In genomic region chr11:62694455-62695167, GRCh38 we compare ENCODE assay signal across 8 cellular contexts. TPM values are rescaled to one million over a fixed set of nuclear protein-coding genes. Genes with fewer than 3 reads are reported as not detected.
DNase-seq lines count a peak whose midpoint lies in the region; ATAC-seq and TF ChIP-seq lines count a peak whose summit lies in the region.

No MANE protein-coding gene starts in this region.

- H3K36me3 Mint-ChIP-seq in activated T-helper 17 cell treated with anti-CD3 and anti-CD28 coated beads, Interleukin-2, amount 50 U/mL, for 72 hours (ENCODE audit: low read depth), result peaks cover 51% of the 10 kb centered on the region

- peak; percentile 44 for DNase-seq in CMK (ENCODE audit: low read depth)
- peak; percentile 91 for DNase-seq in HT-29 (ENCODE audit: low spot score)
- peak; percentile 77 for DNase-seq in RPMI8226
- peak; percentile 88 for DNase-seq in fibroblast of the conjunctiva (ENCODE audit: low read depth)
- DNase-seq in omental fat pad (ENCODE audit: low spot score), result peak; percentile 74
- peak; percentile 54 for DNase-seq in thoracic aorta (ENCODE audit: low spot score)
- DNase-seq in cortex of kidney (lab: John Stamatoyannopoulos, UW), result no peak

- H3K27me3 ChIP-seq in thoracic aorta (replicated peaks; ENCODE audit: insufficient read depth), result no peaks in the 10 kb centered on the region

- peaks cover 5% of the 10 kb centered on the region for H3K4me1 Mint-ChIP-seq in activated T-helper 17 cell treated with anti-CD3 and anti-CD28 coated beads, Interleukin-2, amount 50 U/mL, for 72 hours

- no peak overlapping the region for H3K27ac ChIP-seq in thoracic aorta

- no peaks in the 10 kb centered on the region for H3K9me3 Mint-ChIP-seq in activated T-helper 17 cell treated with anti-CD3 and anti-CD28 coated beads, Interleukin-2, amount 50 U/mL, for 72 hours

- H3K9me3 ChIP-seq in thoracic aorta, result no peaks in the 10 kb centered on the region

- H3K27ac Mint-ChIP-seq in activated T-helper 17 cell treated with anti-CD3 and anti-CD28 coated beads, Interleukin-2, amount 50 U/mL, for 72 hours, result peak overlapping the region; percentile 9

- no peak overlapping the region for H3K4me3 Mint-ChIP-seq in activated T-helper 17 cell treated with anti-CD3 and anti-CD28 coated beads, Interleukin-2, amount 50 U/mL, for 72 hours

- TF ChIP-seq CTCF in omental fat pad (IDR thresholded peaks at IDR 0.05) (peak in 1 of 3 donors; percentile 52), thoracic aorta (IDR thresholded peaks at IDR 0.05) (peak; percentile 81)

- no peak overlapping the region for H3K4me3 ChIP-seq in thoracic aorta

- no peaks in the 10 kb centered on the region for H3K27me3 Mint-ChIP-seq in activated T-helper 17 cell treated with anti-CD3 and anti-CD28 coated beads, Interleukin-2, amount 50 U/mL, for 72 hours

- H3K4me1 ChIP-seq in thoracic aorta (ENCODE audit: control insufficient read depth in 1 of 2, low read depth in 2 of 2), result peaks cover 0 to 7% of the 10 kb centered on the region in 2 donors

- peaks cover 31% of the 10 kb centered on the region for H3K36me3 ChIP-seq in thoracic aorta

- ATAC-seq in activated T-helper 17 cell treated with anti-CD3 and anti-CD28 coated beads, Interleukin-2, amount 50 U/mL, for 72 hours (replicated peaks), result peak; percentile 91
- ATAC-seq in omental fat pad (ENCODE audit: low FRiP score) (peak; percentile 90), thoracic aorta (ENCODE audit: insufficient number of reproducible peaks, low FRiP score, low read depth) (peak; percentile 49)

RNA-seq across cellular contexts. Expression of gene LRRN4CL, which starts 5.3 kb away (rescaled TPM):
- total RNA-seq in HT-29 (2014; rRNA removed; shearing (Covaris generic)), result 0.50 TPM in 1 of 2 replicates, not detected in the other
- total RNA-seq in activated T-helper 17 cell treated with anti-CD3 and anti-CD28 coated beads, Interleukin-2, amount 50 U/mL, for 72 hours, result under 1 TPM; 0.45 to 0.56 TPM
- total RNA-seq in omental fat pad (10 to 100 TPM; 30.9 to 49.3 (median 44.5) TPM), thoracic aorta (10 to 100 TPM; 10.5 to 22.5 TPM)

RNA-seq across cellular contexts. Expression of gene BSCL2, which starts 12.6 kb away (rescaled TPM):
- 147 and 161 TPM in 2 replicates for total RNA-seq in HT-29 (2014; rRNA removed; shearing (Covaris generic))
- 10 to 100 TPM; 31.1 to 39.2 TPM for total RNA-seq in activated T-helper 17 cell treated with anti-CD3 and anti-CD28 coated beads, Interleukin-2, amount 50 U/mL, for 72 hours
- total RNA-seq in omental fat pad, result 10 to 100 TPM; 37.1 to 51.2 (median 48.2) TPM
- total RNA-seq in thoracic aorta, result 10 to 100 TPM; 14.0 to 50.9 TPM

RNA-seq across cellular contexts. Expression of gene GNG3, which starts 12.9 kb away (rescaled TPM):
- total RNA-seq in HT-29 (2014; rRNA removed; shearing (Covaris generic)), result not detected in 2 replicates
- total RNA-seq in activated T-helper 17 cell treated with anti-CD3 and anti-CD28 coated beads, Interleukin-2, amount 50 U/mL, for 72 hours, result not detected
- total RNA-seq in omental fat pad (not detected), thoracic aorta (not detected)

RNA-seq across cellular contexts. Expression of gene UBXN1, which starts 15.7 kb away (rescaled TPM):
- total RNA-seq in HT-29 (2014; rRNA removed; shearing (Covaris generic)), result 247 and 265 TPM in 2 replicates
- 10 to 100 TPM; 70.7 to 93.4 TPM for total RNA-seq in activated T-helper 17 cell treated with anti-CD3 and anti-CD28 coated beads, Interleukin-2, amount 50 U/mL, for 72 hours
- total RNA-seq in omental fat pad (100 to 1,000 TPM; 135 to 196 (median 167) TPM), thoracic aorta (100 to 1,000 TPM in 1 of 2 donors, 10 to 100 TPM in 1; 88.6 to 159 TPM)

RNA-seq across cellular contexts. Expression of gene LBHD1, which starts 22.5 kb away (rescaled TPM):
- 11.3 and 13.3 TPM in 2 replicates for total RNA-seq in HT-29 (2014; rRNA removed; shearing (Covaris generic))
- 10 to 100 TPM; 27.0 to 28.5 TPM for total RNA-seq in activated T-helper 17 cell treated with anti-CD3 and anti-CD28 coated beads, Interleukin-2, amount 50 U/mL, for 72 hours
- total RNA-seq in omental fat pad, result 1 to 10 TPM; 3.0 to 6.8 (median 5.7) TPM
- 1 to 10 TPM; 3.7 to 7.8 TPM for total RNA-seq in thoracic aorta
